Comparison of ENCODE assay signal across 2 cellular contexts in genomic region chr2:101833890-101834523, GRCh38.
TF ChIP-seq lines count a peak whose summit lies in the region.

No MANE protein-coding gene starts in this region.

TF ChIP-seq in IMR-90, 13 proteins besides CTCF, POLR2A, EP300 and RAD21:
- TF ChIP-seq ELK1 (IDR thresholded peaks at IDR 0.05; ENCODE audit: borderline replicate concordance, low read depth, low read length) (no peak), MAZ (IDR thresholded peaks at IDR 0.05; ENCODE audit: borderline replicate concordance, low read depth, low read length) (no peak), BHLHE40 (IDR thresholded peaks at IDR 0.05; ENCODE audit: low read depth, low read length) (no peak), MAFK (IDR thresholded peaks at IDR 0.05; ENCODE audit: low read depth, low read length) (no peak), USF2 (IDR thresholded peaks at IDR 0.05; ENCODE audit: low read depth, low read length) (no peak), NFE2L2 (IDR thresholded peaks at IDR 0.05; ENCODE audit: low read depth, low read length) (no peak), FOS (IDR thresholded peaks at IDR 0.05; ENCODE audit: low read depth, low read length) (no peak), SMC3 (IDR thresholded peaks at IDR 0.05; ENCODE audit: low read depth, low read length) (no peak), RCOR1 (IDR thresholded peaks at IDR 0.05; ENCODE audit: insufficient replicate concordance, low read length) (no peak)

TF ChIP-seq in GM23338, 12 proteins besides CTCF, POLR2A, EP300 and RAD21:
- TF ChIP-seq ZNF331 (CRISPR knock-in tag; IDR thresholded peaks at IDR 0.05; ENCODE audit: low read depth) (no peak), EZH2 (IDR thresholded peaks at IDR 0.05; ENCODE audit: low read depth, unreplicated experiment) (no peak), JUNB (IDR thresholded peaks at IDR 0.05; ENCODE audit: unreplicated experiment) (no peak), POLR2AphosphoS5 (IDR thresholded peaks at IDR 0.05; ENCODE audit: low read depth) (no peak), REST (IDR thresholded peaks at IDR 0.05; ENCODE audit: unreplicated experiment) (no peak), ZNF462 (CRISPR knock-in tag; IDR thresholded peaks at IDR 0.05) (no peak), NANOG (IDR thresholded peaks at IDR 0.05; ENCODE audit: borderline replicate concordance) (no peak), CREB1 (CRISPR knock-in tag; IDR thresholded peaks at IDR 0.05; ENCODE audit: low read depth) (no peak), STAT1 (IDR thresholded peaks at IDR 0.05; ENCODE audit: unreplicated experiment) (no peak), ZNF114 (CRISPR knock-in tag; IDR thresholded peaks at IDR 0.05) (no peak), EZH2phosphoT487 (IDR thresholded peaks at IDR 0.05; ENCODE audit: unreplicated experiment) (no peak)
- TF ChIP-seq, protein P1, sequence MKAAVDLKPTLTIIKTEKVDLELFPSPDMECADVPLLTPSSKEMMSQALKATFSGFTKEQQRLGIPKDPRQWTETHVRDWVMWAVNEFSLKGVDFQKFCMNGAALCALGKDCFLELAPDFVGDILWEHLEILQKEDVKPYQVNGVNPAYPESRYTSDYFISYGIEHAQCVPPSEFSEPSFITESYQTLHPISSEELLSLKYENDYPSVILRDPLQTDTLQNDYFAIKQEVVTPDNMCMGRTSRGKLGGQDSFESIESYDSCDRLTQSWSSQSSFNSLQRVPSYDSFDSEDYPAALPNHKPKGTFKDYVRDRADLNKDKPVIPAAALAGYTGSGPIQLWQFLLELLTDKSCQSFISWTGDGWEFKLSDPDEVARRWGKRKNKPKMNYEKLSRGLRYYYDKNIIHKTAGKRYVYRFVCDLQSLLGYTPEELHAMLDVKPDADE (IDR thresholded peaks at IDR 0.05), result no peak
TF ChIP-seq in GM23338: peak in this region for 0.
